17 cellular contexts compared by ENCODE assay signal in genomic region chr17:74954665-74955421, GRCh38. TPM values are rescaled to one million over a fixed set of nuclear protein-coding genes. Genes with fewer than 3 reads are reported as not detected.
DNase-seq lines count a peak whose midpoint lies in the region; ATAC-seq and TF ChIP-seq lines count a peak whose summit lies in the region.
"Had no signal": no experiment of that assay in that cellular context is flagged by ENCODE, and none has a peak within 500 bp of the region (broad histone marks: within the 10 kb centered on the region; RNA-seq: fewer than 3 reads in every experiment).

No MANE protein-coding gene starts in this region.

- intact Hi-C loops in left cardiac atrium (cut with DNase I): loop anchor here (10.0 kb wide), 1 partner anchor 160 kb away; no protein-coding TSS in a partner anchor

- H3K36me3 Mint-ChIP-seq in endothelial cell (ENCODE audit: low read depth, unreplicated experiment): peaks cover 22% of the 10 kb centered on the region
- H3K36me3 Mint-ChIP-seq: CD4-positive, alpha-beta memory T cell had no signal

- no peak for ATAC-seq in SK-N-SH treated with all-trans-retinoic acid at 6 μM for 48 hours
- ATAC-seq in HG02678 (IDR thresholded peaks at IDR 0.05; ENCODE audit: unreplicated experiment): no peak
- ATAC-seq in left cardiac atrium: no peak

- no peak overlapping the region for H3K27ac Mint-ChIP-seq in endothelial cell (ENCODE audit: unreplicated experiment)
- H3K27ac Mint-ChIP-seq: B cell had no signal

- no peaks in the 10 kb centered on the region for H3K9me3 Mint-ChIP-seq in endothelial cell (ENCODE audit: unreplicated experiment)
- H3K9me3 Mint-ChIP-seq: CD4-positive, alpha-beta memory T cell had no signal

- peak overlapping the region; percentile 42 for H3K4me3 Mint-ChIP-seq in endothelial cell (ENCODE audit: unreplicated experiment)
- H3K4me3 Mint-ChIP-seq: B cell; CD4-positive, alpha-beta memory T cell had no signal

- DNase-seq in CMK (ENCODE audit: low read depth): peak; percentile 61
- DNase-seq in Kasumi-1 (lab: John Stamatoyannopoulos, UW): peak; percentile 66 to 82
- no peak for DNase-seq in endothelial cell (ENCODE audit: low spot score)
- DNase-seq in NCI-H1930 (lab: John Stamatoyannopoulos, UW): no peak
- DNase-seq in left cardiac atrium: no peak
- DNase-seq: ACHN; CD4-positive, alpha-beta memory T cell; EL; MG63; NCI-H1417 treated with DMSO at 0.1 percent for 48 hours; NCI-H2029 treated with DMSO at 0.1 percent for 48 hours; NCI-H524 treated with DMSO at 0.1 percent for 48 hours; NK-92 treated with Interleukin-12 subunit alpha and Interleukin-12 subunit beta, amount 100 ng/mL, for 24 hours; SJCRH30 had no signal

- H3K27me3 Mint-ChIP-seq in endothelial cell (ENCODE audit: unreplicated experiment): peaks cover 11% of the 10 kb centered on the region
- H3K27me3 Mint-ChIP-seq: CD4-positive, alpha-beta memory T cell had no signal

- TF ChIP-seq CTCF in endothelial cell (IDR thresholded peaks at IDR 0.05; ENCODE audit: unreplicated experiment): no peak

- H3K4me1 Mint-ChIP-seq in endothelial cell (ENCODE audit: unreplicated experiment): no peaks in the 10 kb centered on the region
- H3K4me1 Mint-ChIP-seq: B cell had no signal

TF ChIP-seq in SK-N-SH treated with all-trans-retinoic acid at 6 μM for 48 hours, 23 proteins besides CTCF, POLR2A, EP300 and RAD21:
- TF ChIP-seq RARB (CRISPR knock-in tag; IDR thresholded peaks at IDR 0.05) (no peak), ZNF70 (CRISPR knock-in tag; IDR thresholded peaks at IDR 0.05) (no peak), ZC3H10 (CRISPR knock-in tag; IDR thresholded peaks at IDR 0.05) (no peak), ESRRG (CRISPR knock-in tag; IDR thresholded peaks at IDR 0.05) (no peak), TCF4 (CRISPR knock-in tag; IDR thresholded peaks at IDR 0.05; ENCODE audit: borderline replicate concordance) (peak; percentile 49; the same call in 1 of the 2 replicates), ZNF8 (CRISPR knock-in tag; IDR thresholded peaks at IDR 0.05) (no peak)
- TF ChIP-seq, protein P1, sequence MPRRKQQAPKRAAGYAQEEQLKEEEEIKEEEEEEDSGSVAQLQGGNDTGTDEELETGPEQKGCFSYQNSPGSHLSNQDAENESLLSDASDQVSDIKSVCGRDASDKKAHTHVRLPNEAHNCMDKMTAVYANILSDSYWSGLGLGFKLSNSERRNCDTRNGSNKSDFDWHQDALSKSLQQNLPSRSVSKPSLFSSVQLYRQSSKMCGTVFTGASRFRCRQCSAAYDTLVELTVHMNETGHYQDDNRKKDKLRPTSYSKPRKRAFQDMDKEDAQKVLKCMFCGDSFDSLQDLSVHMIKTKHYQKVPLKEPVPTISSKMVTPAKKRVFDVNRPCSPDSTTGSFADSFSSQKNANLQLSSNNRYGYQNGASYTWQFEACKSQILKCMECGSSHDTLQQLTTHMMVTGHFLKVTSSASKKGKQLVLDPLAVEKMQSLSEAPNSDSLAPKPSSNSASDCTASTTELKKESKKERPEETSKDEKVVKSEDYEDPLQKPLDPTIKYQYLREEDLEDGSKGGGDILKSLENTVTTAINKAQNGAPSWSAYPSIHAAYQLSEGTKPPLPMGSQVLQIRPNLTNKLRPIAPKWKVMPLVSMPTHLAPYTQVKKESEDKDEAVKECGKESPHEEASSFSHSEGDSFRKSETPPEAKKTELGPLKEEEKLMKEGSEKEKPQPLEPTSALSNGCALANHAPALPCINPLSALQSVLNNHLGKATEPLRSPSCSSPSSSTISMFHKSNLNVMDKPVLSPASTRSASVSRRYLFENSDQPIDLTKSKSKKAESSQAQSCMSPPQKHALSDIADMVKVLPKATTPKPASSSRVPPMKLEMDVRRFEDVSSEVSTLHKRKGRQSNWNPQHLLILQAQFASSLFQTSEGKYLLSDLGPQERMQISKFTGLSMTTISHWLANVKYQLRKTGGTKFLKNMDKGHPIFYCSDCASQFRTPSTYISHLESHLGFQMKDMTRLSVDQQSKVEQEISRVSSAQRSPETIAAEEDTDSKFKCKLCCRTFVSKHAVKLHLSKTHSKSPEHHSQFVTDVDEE (CRISPR knock-in tag; IDR thresholded peaks at IDR 0.05): no peak
TF ChIP-seq in SK-N-SH treated with all-trans-retinoic acid at 6 μM for 48 hours: peak in this region for 1.

RNA-seq across cellular contexts. Expression of gene HID1, which starts 17.7 kb away (rescaled TPM):
- total RNA-seq in endothelial cell (ENCODE audit: unreplicated experiment) (157 TPM), left cardiac atrium (1 to 10 TPM; 7.4 to 8.2 TPM)

RNA-seq across cellular contexts. Expression of gene OTOP3, which starts 19.1 kb away (rescaled TPM):
- total RNA-seq in endothelial cell (ENCODE audit: unreplicated experiment) (not detected), left cardiac atrium (not detected)
- total RNA-seq: B cell; CD4-positive, alpha-beta memory T cell; SJCRH30 had no signal

RNA-seq across cellular contexts. Expression of gene OTOP2, which starts 30.8 kb away (rescaled TPM):
- total RNA-seq in endothelial cell (ENCODE audit: unreplicated experiment) (not detected), left cardiac atrium (not detected)
- total RNA-seq: B cell; CD4-positive, alpha-beta memory T cell; SJCRH30 had no signal

RNA-seq across cellular contexts. Expression of gene USH1G, which starts 31.8 kb away (rescaled TPM):
- total RNA-seq in endothelial cell (ENCODE audit: unreplicated experiment): 0.18 TPM
- under 1 TPM; 0.21 to 0.47 TPM for total RNA-seq in left cardiac atrium
- total RNA-seq: B cell; CD4-positive, alpha-beta memory T cell had no signal

RNA-seq across cellular contexts. Expression of gene CDR2L, which starts 32.6 kb away (rescaled TPM):
- total RNA-seq in endothelial cell (ENCODE audit: unreplicated experiment) (33.2 TPM), left cardiac atrium (10 to 100 TPM; 13.8 to 15.2 TPM)
- total RNA-seq: B cell had no signal

Comparison
In these comparisons a context has a peak if more than half of its experiments do, and no peak if none do; other contexts are left out.
1. DNase-seq: peak in CMK (single experiment) and Kasumi-1 (2 of 2); none in endothelial cell (single experiment), NCI-H1930 (0 of 2) and left cardiac atrium (single experiment).
2. RNA of gene HID1, which starts 17.7 kb away (total RNA-seq): 157 TPM in endothelial cell (single experiment); 7.4 to 8.2 TPM in left cardiac atrium; every median in the first group is over 10 times any median in the second.